Comparison of ENCODE assay signal across 13 cellular contexts in genomic region chr1:89199515-89199914, GRCh38. TPM values are rescaled to one million over a fixed set of nuclear protein-coding genes. Genes with fewer than 3 reads are reported as not detected.
A peak's percentile ranks its signal among the peaks of the same experiment; 100 is the strongest.
DNase-seq lines count a peak whose midpoint lies in the region; ATAC-seq and TF ChIP-seq lines count a peak whose summit lies in the region.
"Had no signal": no experiment of that assay in that cellular context is flagged by ENCODE, and none has a peak within 500 bp of the region (broad histone marks: within the 10 kb centered on the region; RNA-seq: fewer than 3 reads in every experiment).

No MANE protein-coding gene starts in this region.

- no peak for ATAC-seq in HG02623 (IDR thresholded peaks at IDR 0.05; ENCODE audit: unreplicated experiment)
- no peak for ATAC-seq in GM21515 (IDR thresholded peaks at IDR 0.05; ENCODE audit: unreplicated experiment)

- no peak overlapping the region for H3K4me2 ChIP-seq in mammary epithelial cell (ENCODE audit: insufficient read depth, low read depth, low read length)

- no peak for TF ChIP-seq EP300 in tibial nerve (IDR thresholded peaks at IDR 0.05)

- no peak overlapping the region for H3K9ac ChIP-seq in mammary epithelial cell (ENCODE audit: insufficient read depth, low read length)

- peaks cover 77% of the 10 kb centered on the region for H3K4me1 Mint-ChIP-seq in activated T-helper 2 cell treated with anti-CD3 and anti-CD28 coated beads, Interferon-gamma antibody, Interleukin-2, Interleukin-4, amounts not matched to agents 10 μg/mL and 5 μg/mL and 100 μg/mL, durations not matched to agents 14 hours and 24 hours and 36 hours (ENCODE audit: low read depth)

- TF ChIP-seq POLR2A in breast epithelium (IDR thresholded peaks at IDR 0.05) (no peak), tibial nerve (IDR thresholded peaks at IDR 0.05) (no peak)

- H3K27me3 ChIP-seq in breast epithelium (no peaks in the 10 kb centered on the region), mammary epithelial cell (ENCODE audit: insufficient read depth, low read length) (no peaks in the 10 kb centered on the region), tibial nerve (no peaks in the 10 kb centered on the region)

- intact Hi-C loops in breast epithelium (cut with DNase I; ENCODE audit: low total_unique reads) (no loop called here), mammary epithelial cell (cut with micrococcal nuclease) (no loop called here)
- intact Hi-C loops in activated T-helper 2 cell treated with anti-CD3 and anti-CD28 coated beads, Interferon-gamma antibody, Interleukin-2, Interleukin-4, amounts not matched to agents 10 μg/mL and 5 μg/mL and 100 μg/mL, durations not matched to agents 14 hours and 24 hours and 36 hours (cut with micrococcal nuclease): loop anchor here (2.0 to 5.0 kb wide), 5 partner anchors 71 to 323 kb away; partner anchors contain the start of gene LRRC8B

- no peaks in the 10 kb centered on the region for H3K36me3 ChIP-seq in breast epithelium
- no peaks in the 10 kb centered on the region for H3K36me3 ChIP-seq in mammary epithelial cell (ENCODE audit: insufficient read depth, low read length)
- H3K36me3 ChIP-seq in tibial nerve: no peaks in the 10 kb centered on the region

- H3K79me2 ChIP-seq in mammary epithelial cell (ENCODE audit: insufficient read depth, low read length): no peaks in the 10 kb centered on the region

- H3K36me3 Mint-ChIP-seq in activated T-helper 2 cell treated with anti-CD3 and anti-CD28 coated beads, Interferon-gamma antibody, Interleukin-2, Interleukin-4, amounts not matched to agents 10 μg/mL and 5 μg/mL and 100 μg/mL, durations not matched to agents 14 hours and 24 hours and 36 hours (ENCODE audit: low read depth): peaks cover 37% of the 10 kb centered on the region

- H3K9me3 Mint-ChIP-seq in activated T-helper 2 cell treated with anti-CD3 and anti-CD28 coated beads, Interferon-gamma antibody, Interleukin-2, Interleukin-4, amounts not matched to agents 10 μg/mL and 5 μg/mL and 100 μg/mL, durations not matched to agents 14 hours and 24 hours and 36 hours: peaks cover 12% of the 10 kb centered on the region

- no TSS peak for BruUV-seq in mammary epithelial cell (replicated peaks; lab: Mats Ljungman, UMichigan)

- dilution Hi-C loops in mammary epithelial cell (cut with HindIII; ENCODE audit: low sequenced_read_pairs): no loop called here

- no peak overlapping the region for H2AFZ ChIP-seq in mammary epithelial cell (ENCODE audit: low read depth, low read length)

- H3K4me1 ChIP-seq in breast epithelium (no peaks in the 10 kb centered on the region), mammary epithelial cell (ENCODE audit: insufficient read depth, low read length) (no peaks in the 10 kb centered on the region), tibial nerve (peaks cover 0 to 47% (median 5%) of the 10 kb centered on the region in 4 donors)

- peak overlapping the region; percentile 86 for H3K4me3 Mint-ChIP-seq in activated T-helper 2 cell treated with anti-CD3 and anti-CD28 coated beads, Interferon-gamma antibody, Interleukin-2, Interleukin-4, amounts not matched to agents 10 μg/mL and 5 μg/mL and 100 μg/mL, durations not matched to agents 14 hours and 24 hours and 36 hours (ENCODE audit: low read depth)

- no peaks in the 10 kb centered on the region for H4K20me1 ChIP-seq in mammary epithelial cell (ENCODE audit: insufficient read depth, low read length)

- H3K9me3 ChIP-seq in breast epithelium (no peaks in the 10 kb centered on the region), mammary epithelial cell (replicated peaks; ENCODE audit: insufficient read depth, low read length) (no peaks in the 10 kb centered on the region), tibial nerve (no peaks in the 10 kb centered on the region)

- whole genome bisulfite sequencing in mammary epithelial cell (ENCODE audit: low coverage, missing lambda C conversion rate): 88% methylated on average over 1 of the region's 1 CpG
- WGBS in tibial nerve, 2 donors: 63% methylated on average over 1 of the region's 1 CpG

- DNase-seq in breast epithelium (ENCODE audit: low spot score in 2 of 2) (no peak), mammary epithelial cell (no peak), medulla oblongata (ENCODE audit: extremely low spot score) (peak; percentile 9), tibial nerve (ENCODE audit: low spot score in 2 of 2) (no peak), hippocampal formation (lab: John Stamatoyannopoulos, UW) (no peak)
- no peak for DNase-seq in activated T-helper 2 cell treated with anti-CD3 and anti-CD28 coated beads, Interferon-gamma antibody, Interleukin-2, Interleukin-4, amounts not matched to agents 10 μg/mL and 5 μg/mL and 100 μg/mL, durations not matched to agents 14 hours and 24 hours and 36 hours (ENCODE audit: low spot score)
- DNase-seq: activated effector memory CD4-positive, alpha-beta T cell treated with anti-CD3 and anti-CD28 coated beads, Interleukin-2, amount 50 U/mL, for 16 hours; NCI-H1105; T1000 had no signal

- in situ Hi-C loops in mammary epithelial cell (cut with MboI; ENCODE audit: low sequenced_read_pairs in 2 of 2): no loop called here

- no peak for TF ChIP-seq CTCF in breast epithelium (IDR thresholded peaks at IDR 0.05)
- TF ChIP-seq CTCF in mammary epithelial cell (conservative IDR thresholded peaks at IDR 0.05 in 1 of 2, IDR thresholded peaks at IDR 0.05 in 1 of 2; ENCODE audit: extremely low read depth in 1 of 2, insufficient read depth in 1 of 2, low read depth in 1 of 2, low read length in 2 of 2): no peak
- TF ChIP-seq CTCF in tibial nerve (IDR thresholded peaks at IDR 0.05): no peak

- H3K27ac Mint-ChIP-seq in activated T-helper 2 cell treated with anti-CD3 and anti-CD28 coated beads, Interferon-gamma antibody, Interleukin-2, Interleukin-4, amounts not matched to agents 10 μg/mL and 5 μg/mL and 100 μg/mL, durations not matched to agents 14 hours and 24 hours and 36 hours: peak overlapping the region; percentile 93

- CTCF ChIA-PET in mammary epithelial cell (lab: Charles Lee; ENCODE audit: low non-redundant PET): no interaction called here

- no peaks in the 10 kb centered on the region for H3K27me3 Mint-ChIP-seq in activated T-helper 2 cell treated with anti-CD3 and anti-CD28 coated beads, Interferon-gamma antibody, Interleukin-2, Interleukin-4, amounts not matched to agents 10 μg/mL and 5 μg/mL and 100 μg/mL, durations not matched to agents 14 hours and 24 hours and 36 hours (ENCODE audit: low read depth)

- peak overlapping the region in 2 of 3 donors; percentile 53 to 65 for H3K4me3 ChIP-seq in breast epithelium
- H3K4me3 ChIP-seq in mammary epithelial cell (replicated peaks in 1 of 3; ENCODE audit: insufficient read depth in 1 of 3, low read depth in 2 of 3, low read length in 3 of 3): no peak overlapping the region
- peak overlapping the region in 3 of 4 donors; percentile 27 to 64 (median 58) for H3K4me3 ChIP-seq in tibial nerve

- H3K27ac ChIP-seq in breast epithelium: peak overlapping the region; percentile 64 to 80
- no peak overlapping the region for H3K27ac ChIP-seq in mammary epithelial cell (ENCODE audit: insufficient read depth, low read depth, low read length)
- peak overlapping the region; percentile 24 to 88 (median 71) for H3K27ac ChIP-seq in tibial nerve
- H3K27ac ChIP-seq: HL-60 had no signal

RNA-seq across cellular contexts. Expression of gene GBP4, which starts 0.8 kb away (rescaled TPM):
- total RNA-seq in breast epithelium (1 to 10 TPM; 3.6 to 5.1 (median 4.2) TPM), mammary epithelial cell (not detected), tibial nerve (10 to 100 TPM in 2 of 4 donors, 1 to 10 TPM in 2; 4.0 to 24.0 (median 11.3) TPM)
- polyA plus RNA-seq in mammary epithelial cell: not detected
- not detected for polyA minus RNA-seq in mammary epithelial cell
- 13.9 and 14.3 TPM in 2 replicates for total RNA-seq in activated T-helper 2 cell treated with anti-CD3 and anti-CD28 coated beads, Interferon-gamma antibody, Interleukin-2, Interleukin-4, amounts not matched to agents 10 μg/mL and 5 μg/mL and 100 μg/mL, durations not matched to agents 14 hours and 24 hours and 36 hours

RNA-seq across cellular contexts. Expression of gene GBP7, which starts 23.7 kb away (rescaled TPM):
- total RNA-seq in breast epithelium: not detected
- not detected for total RNA-seq in mammary epithelial cell
- not detected for polyA plus RNA-seq in mammary epithelial cell
- not detected for polyA minus RNA-seq in mammary epithelial cell
- not detected in 2 replicates for total RNA-seq in activated T-helper 2 cell treated with anti-CD3 and anti-CD28 coated beads, Interferon-gamma antibody, Interleukin-2, Interleukin-4, amounts not matched to agents 10 μg/mL and 5 μg/mL and 100 μg/mL, durations not matched to agents 14 hours and 24 hours and 36 hours
- not detected for total RNA-seq in tibial nerve
- total RNA-seq: pulmonary artery endothelial cell had no signal

Comparison
In these comparisons a context has a peak if more than half of its experiments do, and no peak if none do; other contexts are left out.
1. H3K4me3 ChIP-seq: peak in breast epithelium (2 of 3) and tibial nerve (3 of 4); none in mammary epithelial cell (0 of 3).
2. RNA of gene GBP4, which starts 0.8 kb away (total RNA-seq): 4.0 to 24.0 TPM in tibial nerve, 13.9 to 14.3 TPM in activated T-helper 2 cell treated with anti-CD3 and anti-CD28 coated beads, Interferon-gamma antibody, Interleukin-2, Interleukin-4, amounts not matched to agents 10 μg/mL and 5 μg/mL and 100 μg/mL, durations not matched to agents 14 hours and 24 hours and 36 hours and 3.6 to 5.1 TPM in breast epithelium; not detected in mammary epithelial cell; every median in the first group is over 4 times any median in the second.